Comparison of ENCODE assay signal across 13 cellular contexts in the genomic region with DNA sequence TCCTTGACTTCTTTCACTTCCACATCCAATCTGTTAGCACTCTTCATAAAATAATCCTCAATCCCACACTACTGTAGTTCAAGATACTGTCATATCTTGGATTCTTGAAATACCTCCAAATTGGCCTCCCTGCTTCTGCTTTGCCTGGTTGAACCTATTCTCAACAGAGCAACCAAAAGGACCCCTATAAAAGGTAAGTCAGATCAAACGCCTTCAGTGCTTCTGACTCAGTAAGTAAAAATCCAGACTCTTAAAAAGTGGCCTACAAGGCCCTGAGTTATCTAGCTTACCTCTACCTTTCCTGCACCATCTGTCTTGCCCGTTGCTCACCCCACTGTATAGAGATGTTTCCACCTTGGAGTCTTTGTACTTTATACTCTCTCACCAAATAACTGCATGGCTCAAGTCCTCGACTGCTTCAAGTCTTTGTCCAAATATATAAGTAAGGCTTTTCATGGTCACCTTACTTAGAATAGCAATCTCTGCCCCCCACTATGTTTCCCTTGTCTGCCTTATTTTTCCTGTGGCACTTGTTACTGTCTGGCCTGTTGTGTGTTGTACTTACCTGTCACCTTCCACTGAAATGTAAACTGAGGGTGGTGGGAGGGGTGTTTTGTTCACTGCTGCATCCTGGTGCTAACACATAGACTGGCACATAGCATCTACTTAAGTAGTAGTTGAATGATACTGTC. TPM values are rescaled to one million over a fixed set of nuclear protein-coding genes. Genes with fewer than 3 reads are reported as not detected.
DNase-seq lines count a peak whose midpoint lies in the region; ATAC-seq, FAIRE-seq and TF ChIP-seq lines count a peak whose summit lies in the region.
"Had no signal": no experiment of that assay in that cellular context is flagged by ENCODE, and none has a peak within 500 bp of the region (broad histone marks: within the 10 kb centered on the region; RNA-seq: fewer than 3 reads in every experiment).

No MANE protein-coding gene starts in this region.

- no peak overlapping the region for H3K4me2 ChIP-seq in astrocyte (ENCODE audit: low read length)

- H3K9me3 ChIP-seq in left ventricle myocardium inferior (replicated peaks) (no peaks in the 10 kb centered on the region), right atrium auricular region (no peaks in the 10 kb centered on the region), astrocyte (ENCODE audit: insufficient read depth, low read depth, low read length) (no peaks in the 10 kb centered on the region), mesodermal cell (ENCODE audit: control insufficient read depth, low read length) (no peaks in the 10 kb centered on the region), vagina (no peaks in the 10 kb centered on the region)
- H3K9me3 ChIP-seq: BLaER1 treated with 17β-estradiol and CSF1 and Interleukin-3, amounts not matched to agents 10 nM and 100 nM had no signal

- H3K4me1 Mint-ChIP-seq in astrocyte (ENCODE audit: low read depth, unreplicated experiment) = peaks cover 55% of the 10 kb centered on the region

- no peak for TF ChIP-seq POLR2A in vagina (IDR thresholded peaks at IDR 0.05)

- peaks cover 39% of the 10 kb centered on the region for H3K36me3 ChIP-seq in left ventricle myocardium inferior
- H3K36me3 ChIP-seq in right atrium auricular region = peaks cover 31% of the 10 kb centered on the region
- peaks cover 44% of the 10 kb centered on the region for H3K36me3 ChIP-seq in astrocyte (ENCODE audit: insufficient read depth, low read length)
- H3K36me3 ChIP-seq in mesodermal cell (ENCODE audit: control insufficient read depth, insufficient read depth, low read length) = peaks cover 62% of the 10 kb centered on the region
- peaks cover 0 to 42% of the 10 kb centered on the region in 2 donors for H3K36me3 ChIP-seq in vagina

- ATAC-seq in GM21529 (IDR thresholded peaks at IDR 0.05; ENCODE audit: unreplicated experiment) = no peak
- ATAC-seq: foreskin keratinocyte, left lobe of liver had no signal

- H2AFZ ChIP-seq in astrocyte (ENCODE audit: low read depth, low read length) = no peak overlapping the region

- H3K27me3 ChIP-seq in left ventricle myocardium inferior (ENCODE audit: low read depth) (no peaks in the 10 kb centered on the region), right atrium auricular region (no peaks in the 10 kb centered on the region), astrocyte (ENCODE audit: insufficient read depth, low read length) (no peaks in the 10 kb centered on the region), vagina (no peaks in the 10 kb centered on the region)
- H3K27me3 ChIP-seq: BLaER1 treated with 17β-estradiol and CSF1 and Interleukin-3, amounts not matched to agents 10 nM and 100 nM; foreskin keratinocyte had no signal

- peak overlapping the region; percentile 10 for H3K9ac ChIP-seq in astrocyte (ENCODE audit: low read length)

- no peak overlapping the region for H3K4me3 Mint-ChIP-seq in astrocyte (ENCODE audit: unreplicated experiment)

- intact Hi-C loops in left ventricle myocardium inferior (cut with micrococcal nuclease) (no loop called here), vagina (cut with DNase I) (no loop called here)

- peaks cover 22% of the 10 kb centered on the region for H3K36me3 Mint-ChIP-seq in astrocyte (ENCODE audit: low read depth, unreplicated experiment)

- H3K27ac ChIP-seq in left ventricle myocardium inferior (replicated peaks) = peak overlapping the region; percentile 97
- peak overlapping the region in 1 of 2 donors; percentile 54 for H3K27ac ChIP-seq in right atrium auricular region
- H3K27ac ChIP-seq in astrocyte (ENCODE audit: low read depth, low read length) = no peak overlapping the region
- H3K27ac ChIP-seq in mesodermal cell (ENCODE audit: low read depth, low read length, severe bottlenecking) = peak overlapping the region; percentile 11
- H3K27ac ChIP-seq in vagina = peak overlapping the region; percentile 33
- H3K27ac ChIP-seq: foreskin keratinocyte had no signal

- no peak overlapping the region for H3K4me3 ChIP-seq in left ventricle myocardium inferior
- no peak overlapping the region for H3K4me3 ChIP-seq in right atrium auricular region
- no peak overlapping the region for H3K4me3 ChIP-seq in astrocyte (ENCODE audit: insufficient read depth, low read depth, low read length)
- no peak overlapping the region for H3K4me3 ChIP-seq in mesodermal cell (ENCODE audit: extremely low read depth, insufficient read depth, low read length, poor library complexity, severe bottlenecking)
- no peak overlapping the region for H3K4me3 ChIP-seq in vagina
- H3K4me3 ChIP-seq: BLaER1 treated with 17β-estradiol and CSF1 and Interleukin-3, amounts not matched to agents 10 nM and 100 nM had no signal

- peaks cover 34% of the 10 kb centered on the region for H3K79me2 ChIP-seq in astrocyte (ENCODE audit: insufficient read depth, low read length)

- peaks cover 16% of the 10 kb centered on the region for H4K20me1 ChIP-seq in astrocyte (ENCODE audit: insufficient read depth, low read length)

- WGBS in mesodermal cell (ENCODE audit: insufficient coverage in 2 of 2), 2 experiments = 90 to 94% methylated on average over 2 to 3 of the region's 3 CpGs

- no peak for DNase-seq in left ventricle myocardium inferior
- no peak for DNase-seq in right atrium auricular region (ENCODE audit: low spot score)
- no peak for DNase-seq in astrocyte (ENCODE audit: low read depth)
- DNase-seq in vagina (ENCODE audit: extremely low spot score in 2 of 2) = no peak
- no peak for DNase-seq in dedifferentiated amniotic fluid mesenchymal stem cell (ENCODE audit: extremely low spot score)
- no peak for DNase-seq in glomerular visceral epithelial cell (ENCODE audit: extremely low spot score)
- DNase-seq: foreskin keratinocyte, NCI-H1048, NCI-H69 had no signal

- H3K27ac Mint-ChIP-seq in astrocyte (ENCODE audit: unreplicated experiment) = no peak overlapping the region

- no peaks in the 10 kb centered on the region for H3K9me3 Mint-ChIP-seq in astrocyte (ENCODE audit: unreplicated experiment)

- no peaks in the 10 kb centered on the region for H3K27me3 Mint-ChIP-seq in astrocyte (ENCODE audit: low read depth, unreplicated experiment)

- TF ChIP-seq CTCF in left ventricle myocardium inferior (IDR thresholded peaks at IDR 0.05; ENCODE audit: borderline replicate concordance) (no peak), right atrium auricular region (IDR thresholded peaks at IDR 0.05) (no peak), astrocyte (IDR thresholded peaks at IDR 0.05; ENCODE audit: insufficient read depth, low read depth, low read length) (no peak), vagina (IDR thresholded peaks at IDR 0.05) (no peak)

- peaks cover 80% of the 10 kb centered on the region for H3K4me1 ChIP-seq in left ventricle myocardium inferior
- peaks cover 0 to 63% of the 10 kb centered on the region in 2 donors for H3K4me1 ChIP-seq in right atrium auricular region
- H3K4me1 ChIP-seq in astrocyte (ENCODE audit: insufficient read depth, low read length) = peaks cover 38% of the 10 kb centered on the region
- peaks cover 49% of the 10 kb centered on the region for H3K4me1 ChIP-seq in mesodermal cell (ENCODE audit: control insufficient read depth, insufficient read depth, low read length, poor library complexity, severe bottlenecking)
- peaks cover 49% of the 10 kb centered on the region for H3K4me1 ChIP-seq in vagina

- no peak for FAIRE-seq in astrocyte (lab: Jason Lieb, UNC)

RNA-seq across cellular contexts. Expression of gene PIGV, which starts 5.1 kb away (rescaled TPM):
- total RNA-seq in left ventricle myocardium inferior = 5.6 TPM
- 10 to 100 TPM in 1 of 2 donors, 1 to 10 TPM in 1; 6.4 to 13.8 TPM for total RNA-seq in right atrium auricular region
- total RNA-seq in astrocyte = 7.9 and 10.6 TPM in 2 replicates
- polyA plus RNA-seq in mesodermal cell (2013, experiment 1 of 2) = 9.0 TPM
- 9.2 TPM for polyA plus RNA-seq in mesodermal cell (2013, experiment 2 of 2)
- 8.1 TPM for total RNA-seq in vagina

RNA-seq across cellular contexts. Expression of gene ZDHHC18, which starts 43.8 kb away (rescaled TPM):
- 11.8 TPM for total RNA-seq in left ventricle myocardium inferior
- 10 to 100 TPM; 19.8 to 22.5 TPM for total RNA-seq in right atrium auricular region
- total RNA-seq in astrocyte = 22.3 and 22.6 TPM in 2 replicates
- 29.2 TPM for polyA plus RNA-seq in mesodermal cell (2013, experiment 1 of 2)
- 32.6 TPM for polyA plus RNA-seq in mesodermal cell (2013, experiment 2 of 2)
- 31.4 TPM for total RNA-seq in vagina
